12 cellular contexts compared by ENCODE assay signal in genomic region chr3:16069149-16069922, GRCh38.
A peak's percentile ranks its signal among the peaks of the same experiment; 100 is the strongest.
DNase-seq lines count a peak whose midpoint lies in the region; ATAC-seq, FAIRE-seq and TF ChIP-seq lines count a peak whose summit lies in the region.
"Had no signal": no experiment of that assay in that cellular context is flagged by ENCODE, and none has a peak within 500 bp of the region (broad histone marks: within the 10 kb centered on the region; RNA-seq: fewer than 3 reads in every experiment).

No MANE protein-coding gene starts in this region.

- no peaks in the 10 kb centered on the region for H3K79me2 ChIP-seq in smooth muscle cell (ENCODE audit: low read depth)

- TF ChIP-seq CTCF in fibroblast of the aortic adventitia (IDR thresholded peaks at IDR 0.05; ENCODE audit: insufficient read depth, low read length), result no peak
- TF ChIP-seq CTCF in smooth muscle cell (IDR thresholded peaks at IDR 0.05; ENCODE audit: borderline replicate concordance, insufficient read depth, poor library complexity, severe bottlenecking), result no peak

- H3K4me3 ChIP-seq in fibroblast of the aortic adventitia (ENCODE audit: low read depth, low read length) (no peak overlapping the region), smooth muscle cell (no peak overlapping the region)

- FAIRE-seq in H54 (lab: Jason Lieb, UNC), result peak; percentile 93

- no peaks in the 10 kb centered on the region for H4K20me1 ChIP-seq in smooth muscle cell (ENCODE audit: low read depth)

- no peak overlapping the region for H3K9ac ChIP-seq in smooth muscle cell (ENCODE audit: low read depth)

- H3K27me3 ChIP-seq in smooth muscle cell (ENCODE audit: low read depth), result no peaks in the 10 kb centered on the region

- no peak for DNase-seq in H54 (ENCODE audit: insufficient read length, low spot score)
- DNase-seq in SW 1271 (lab: John Stamatoyannopoulos, UW), result peak; percentile 52 to 92
- DNase-seq in fibroblast of the aortic adventitia (ENCODE audit: low read depth), result peak; percentile 95
- no peak for DNase-seq in smooth muscle cell (lab: John Stamatoyannopoulos, UW; ENCODE audit: unreplicated experiment)
- DNase-seq in activated T-cell treated with anti-CD3 and anti-CD28 coated beads, Interleukin-2, amount 50 U/mL, for 1 hour, result no peak
- no peak for DNase-seq in G401 (ENCODE audit: low spot score)
- no peak for DNase-seq in DMS79 (lab: John Stamatoyannopoulos, UW)
- DNase-seq: GF-D8; naive thymus-derived CD8-positive, alpha-beta T cell; NCI-H2081 treated with DMSO at 0.1 percent for 48 hours; SHP77 had no signal

- H3K27ac ChIP-seq in smooth muscle cell (ENCODE audit: low read depth), result peak overlapping the region; percentile 92

- TF ChIP-seq POLR2A in H54 (IDR thresholded peaks at IDR 0.05; ENCODE audit: low read depth, low read length), result no peak

- no peaks in the 10 kb centered on the region for H3K36me3 ChIP-seq in smooth muscle cell (ENCODE audit: low read depth)

- no peak for ATAC-seq in GM19324 (IDR thresholded peaks at IDR 0.05; ENCODE audit: low FRiP score, unreplicated experiment)
- ATAC-seq: naive thymus-derived CD8-positive, alpha-beta T cell had no signal

- no peak overlapping the region for H2AFZ ChIP-seq in smooth muscle cell (ENCODE audit: low read depth)

- peak overlapping the region; percentile 3 for H3K4me2 ChIP-seq in smooth muscle cell

- no peaks in the 10 kb centered on the region for H3K9me3 ChIP-seq in smooth muscle cell (replicated peaks; ENCODE audit: low read depth)

- WGBS in smooth muscle cell (ENCODE audit: low lambda C conversion rate), result 84% methylated on average over 6 of the region's 6 CpGs

- in situ Hi-C loops in G401 (cut with HindIII; ENCODE audit: low sequenced_read_pairs), result no loop called here

- peaks cover 5% of the 10 kb centered on the region for H3F3A ChIP-seq in smooth muscle cell (ENCODE audit: low read depth)

- no peaks in the 10 kb centered on the region for H3K4me1 ChIP-seq in smooth muscle cell (ENCODE audit: low read depth)

Comparison
In these comparisons a context has a peak if more than half of its experiments do, and no peak if none do; other contexts are left out.
1. DNase-seq: peak in SW 1271 (2 of 2) and fibroblast of the aortic adventitia (single experiment); none in H54 (single experiment), smooth muscle cell (single experiment), activated T-cell treated with anti-CD3 and anti-CD28 coated beads, Interleukin-2, amount 50 U/mL, for 1 hour (single experiment), G401 (single experiment) and DMS79 (single experiment).